1 cellular context compared by ENCODE assay signal in the genomic region with DNA sequence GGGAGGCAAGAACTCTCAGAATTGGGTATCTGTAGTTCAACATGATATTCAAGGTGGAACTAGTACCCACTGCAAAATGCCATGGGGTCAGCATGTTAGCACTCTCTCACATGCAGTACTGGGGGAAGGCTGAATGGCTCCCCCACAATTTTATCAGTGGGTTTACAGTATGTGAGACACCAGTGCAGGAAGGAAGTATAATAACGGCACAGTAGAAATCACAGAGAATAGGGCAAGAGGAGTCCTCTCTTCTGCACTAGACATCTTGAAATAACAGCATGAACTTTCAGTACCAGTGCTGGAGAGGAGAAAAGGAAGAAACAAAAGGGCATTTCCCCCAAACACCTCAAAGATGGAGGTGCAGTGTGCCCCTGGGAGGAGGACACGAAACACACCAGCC.
TF ChIP-seq lines count a peak whose summit lies in the region.

No MANE protein-coding gene starts in this region.

TF ChIP-seq in GM23338, 12 proteins besides CTCF, POLR2A, EP300 and RAD21 (continued from another document):
- TF ChIP-seq, protein P1, sequence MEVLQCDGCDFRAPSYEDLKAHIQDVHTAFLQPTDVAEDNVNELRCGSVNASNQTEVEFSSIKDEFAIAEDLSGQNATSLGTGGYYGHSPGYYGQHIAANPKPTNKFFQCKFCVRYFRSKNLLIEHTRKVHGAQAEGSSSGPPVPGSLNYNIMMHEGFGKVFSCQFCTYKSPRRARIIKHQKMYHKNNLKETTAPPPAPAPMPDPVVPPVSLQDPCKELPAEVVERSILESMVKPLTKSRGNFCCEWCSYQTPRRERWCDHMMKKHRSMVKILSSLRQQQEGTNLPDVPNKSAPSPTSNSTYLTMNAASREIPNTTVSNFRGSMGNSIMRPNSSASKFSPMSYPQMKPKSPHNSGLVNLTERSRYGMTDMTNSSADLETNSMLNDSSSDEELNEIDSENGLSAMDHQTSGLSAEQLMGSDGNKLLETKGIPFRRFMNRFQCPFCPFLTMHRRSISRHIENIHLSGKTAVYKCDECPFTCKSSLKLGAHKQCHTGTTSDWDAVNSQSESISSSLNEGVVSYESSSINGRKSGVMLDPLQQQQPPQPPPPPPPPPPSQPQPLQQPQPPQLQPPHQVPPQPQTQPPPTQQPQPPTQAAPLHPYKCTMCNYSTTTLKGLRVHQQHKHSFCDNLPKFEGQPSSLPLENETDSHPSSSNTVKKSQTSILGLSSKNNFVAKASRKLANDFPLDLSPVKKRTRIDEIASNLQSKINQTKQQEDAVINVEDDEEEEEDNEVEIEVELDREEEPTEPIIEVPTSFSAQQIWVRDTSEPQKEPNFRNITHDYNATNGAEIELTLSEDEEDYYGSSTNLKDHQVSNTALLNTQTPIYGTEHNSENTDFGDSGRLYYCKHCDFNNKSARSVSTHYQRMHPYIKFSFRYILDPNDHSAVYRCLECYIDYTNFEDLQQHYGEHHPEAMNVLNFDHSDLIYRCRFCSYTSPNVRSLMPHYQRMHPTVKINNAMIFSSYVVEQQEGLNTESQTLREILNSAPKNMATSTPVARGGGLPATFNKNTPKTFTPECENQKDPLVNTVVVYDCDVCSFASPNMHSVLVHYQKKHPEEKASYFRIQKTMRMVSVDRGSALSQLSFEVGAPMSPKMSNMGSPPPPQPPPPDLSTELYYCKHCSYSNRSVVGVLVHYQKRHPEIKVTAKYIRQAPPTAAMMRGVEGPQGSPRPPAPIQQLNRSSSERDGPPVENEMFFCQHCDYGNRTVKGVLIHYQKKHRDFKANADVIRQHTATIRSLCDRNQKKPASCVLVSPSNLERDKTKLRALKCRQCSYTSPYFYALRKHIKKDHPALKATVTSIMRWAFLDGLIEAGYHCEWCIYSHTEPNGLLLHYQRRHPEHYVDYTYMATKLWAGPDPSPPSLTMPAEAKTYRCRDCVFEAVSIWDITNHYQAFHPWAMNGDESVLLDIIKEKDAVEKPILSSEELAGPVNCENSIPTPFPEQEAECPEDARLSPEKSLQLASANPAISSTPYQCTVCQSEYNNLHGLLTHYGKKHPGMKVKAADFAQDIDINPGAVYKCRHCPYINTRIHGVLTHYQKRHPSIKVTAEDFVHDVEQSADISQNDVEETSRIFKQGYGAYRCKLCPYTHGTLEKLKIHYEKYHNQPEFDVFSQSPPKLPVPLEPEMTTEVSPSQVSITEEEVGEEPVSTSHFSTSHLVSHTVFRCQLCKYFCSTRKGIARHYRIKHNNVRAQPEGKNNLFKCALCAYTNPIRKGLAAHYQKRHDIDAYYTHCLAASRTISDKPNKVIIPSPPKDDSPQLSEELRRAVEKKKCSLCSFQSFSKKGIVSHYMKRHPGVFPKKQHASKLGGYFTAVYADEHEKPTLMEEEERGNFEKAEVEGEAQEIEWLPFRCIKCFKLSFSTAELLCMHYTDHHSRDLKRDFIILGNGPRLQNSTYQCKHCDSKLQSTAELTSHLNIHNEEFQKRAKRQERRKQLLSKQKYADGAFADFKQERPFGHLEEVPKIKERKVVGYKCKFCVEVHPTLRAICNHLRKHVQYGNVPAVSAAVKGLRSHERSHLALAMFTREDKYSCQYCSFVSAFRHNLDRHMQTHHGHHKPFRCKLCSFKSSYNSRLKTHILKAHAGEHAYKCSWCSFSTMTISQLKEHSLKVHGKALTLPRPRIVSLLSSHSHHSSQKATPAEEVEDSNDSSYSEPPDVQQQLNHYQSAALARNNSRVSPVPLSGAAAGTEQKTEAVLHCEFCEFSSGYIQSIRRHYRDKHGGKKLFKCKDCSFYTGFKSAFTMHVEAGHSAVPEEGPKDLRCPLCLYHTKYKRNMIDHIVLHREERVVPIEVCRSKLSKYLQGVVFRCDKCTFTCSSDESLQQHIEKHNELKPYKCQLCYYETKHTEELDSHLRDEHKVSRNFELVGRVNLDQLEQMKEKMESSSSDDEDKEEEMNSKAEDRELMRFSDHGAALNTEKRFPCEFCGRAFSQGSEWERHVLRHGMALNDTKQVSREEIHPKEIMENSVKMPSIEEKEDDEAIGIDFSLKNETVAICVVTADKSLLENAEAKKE (CRISPR knock-in tag; IDR thresholded peaks at IDR 0.05): no peak
- no peak for TF ChIP-seq EZH2phosphoT487 (IDR thresholded peaks at IDR 0.05; ENCODE audit: unreplicated experiment)
- TF ChIP-seq CREB1 (CRISPR knock-in tag; IDR thresholded peaks at IDR 0.05; ENCODE audit: low read depth): no peak
- TF ChIP-seq, protein P2, sequence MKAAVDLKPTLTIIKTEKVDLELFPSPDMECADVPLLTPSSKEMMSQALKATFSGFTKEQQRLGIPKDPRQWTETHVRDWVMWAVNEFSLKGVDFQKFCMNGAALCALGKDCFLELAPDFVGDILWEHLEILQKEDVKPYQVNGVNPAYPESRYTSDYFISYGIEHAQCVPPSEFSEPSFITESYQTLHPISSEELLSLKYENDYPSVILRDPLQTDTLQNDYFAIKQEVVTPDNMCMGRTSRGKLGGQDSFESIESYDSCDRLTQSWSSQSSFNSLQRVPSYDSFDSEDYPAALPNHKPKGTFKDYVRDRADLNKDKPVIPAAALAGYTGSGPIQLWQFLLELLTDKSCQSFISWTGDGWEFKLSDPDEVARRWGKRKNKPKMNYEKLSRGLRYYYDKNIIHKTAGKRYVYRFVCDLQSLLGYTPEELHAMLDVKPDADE (IDR thresholded peaks at IDR 0.05): no peak
- TF ChIP-seq JUNB (IDR thresholded peaks at IDR 0.05; ENCODE audit: unreplicated experiment): no peak
